In genomic region chr2:140442319-140442718, GRCh38 we compare ENCODE assay signal across 1 cellular context.
TF ChIP-seq lines count a peak whose summit lies in the region.

No MANE protein-coding gene starts in this region.

TF ChIP-seq in HepG2, 621 proteins besides CTCF, POLR2A, EP300 and RAD21:
- no peak for TF ChIP-seq ZNF747 (CRISPR knock-in tag; IDR thresholded peaks at IDR 0.05; ENCODE audit: borderline replicate concordance)
- TF ChIP-seq ZBTB7A (CRISPR knock-in tag; IDR thresholded peaks at IDR 0.05) = no peak
- no peak for TF ChIP-seq U2AF2 (IDR thresholded peaks at IDR 0.05; ENCODE audit: low read depth, low read length)
- no peak for TF ChIP-seq ZNF772 (CRISPR knock-in tag; IDR thresholded peaks at IDR 0.05)
- no peak for TF ChIP-seq ZNF792 (CRISPR knock-in tag; IDR thresholded peaks at IDR 0.05)
